Comparison of ENCODE assay signal across 25 cellular contexts in genomic region chr2:33313039-33313438, GRCh38.
"Had no signal": no experiment of that assay in that cellular context is flagged by ENCODE, and none has a peak within 500 bp of the region (broad histone marks: within the 10 kb centered on the region; RNA-seq: fewer than 3 reads in every experiment).

No MANE protein-coding gene starts in this region.

- H3K4me1 Mint-ChIP-seq: activated naive CD4-positive, alpha-beta T cell treated with anti-CD3 and anti-CD28 coated beads, Interleukin-2, amount 50 U/mL, for 24 hours; IgD-negative memory B cell; T-helper 17 cell; WTC11 had no signal

- H3K27me3 ChIP-seq: Peyer's patch, SJCRH30 had no signal

- H3K4me3 ChIP-seq: Peyer's patch, SJCRH30 had no signal

- H3K27ac ChIP-seq: Peyer's patch, RWPE1, SJCRH30 had no signal

- ATAC-seq: T-helper 17 cell, WTC11 had no signal

- H3K36me3 ChIP-seq: Peyer's patch had no signal

- H3K27ac Mint-ChIP-seq: activated CD4-positive, alpha-beta memory T cell treated with anti-CD3 and anti-CD28 coated beads for 36 hours; activated naive CD4-positive, alpha-beta T cell treated with anti-CD3 and anti-CD28 coated beads, Interleukin-2, amount 50 U/mL, for 24 hours; IgD-negative memory B cell; T-helper 17 cell; WTC11 had no signal

- H3K9me3 ChIP-seq: Peyer's patch, SJCRH30 had no signal

- H3K4me3 Mint-ChIP-seq: activated CD4-positive, alpha-beta memory T cell treated with anti-CD3 and anti-CD28 coated beads for 36 hours; activated naive CD4-positive, alpha-beta T cell treated with anti-CD3 and anti-CD28 coated beads, Interleukin-2, amount 50 U/mL, for 24 hours; IgD-negative memory B cell; T-helper 17 cell; WTC11 had no signal

- DNase-seq: activated CD4-positive, alpha-beta memory T cell treated with anti-CD3 and anti-CD28 coated beads for 36 hours; activated CD4-positive, alpha-beta T cell treated with anti-CD3 and anti-CD28 coated beads for 48 hours; activated CD4-positive, CD25-positive, alpha-beta regulatory T cell treated with anti-CD3 and anti-CD28 coated beads, Interleukin-2, amount 50 U/mL, for 72 hours; activated CD8-positive, alpha-beta memory T cell treated with anti-CD3 and anti-CD28 coated beads for 24 hours; activated naive CD4-positive, alpha-beta T cell; activated T-cell treated with anti-CD3 and anti-CD28 coated beads, Interleukin-2, amount 50 U/mL, for 48 hours; amygdala; KG1; NCI-H1092; NCI-H1694; NCI-H2029; NCI-H2107; NCI-H2171 treated with DMSO at 0.1 percent for 48 hours; NCI-H226; NCI-H526 treated with DMSO at 0.1 percent for 48 hours; NCI-H82; Peyer's patch; Right ventricle myocardium superior; SJCRH30; T-helper 17 cell; T-helper 9 cell had no signal

- H3K4me1 ChIP-seq: Peyer's patch, SJCRH30 had no signal

- H3K36me3 Mint-ChIP-seq: activated CD4-positive, alpha-beta memory T cell treated with anti-CD3 and anti-CD28 coated beads for 36 hours; activated naive CD4-positive, alpha-beta T cell treated with anti-CD3 and anti-CD28 coated beads, Interleukin-2, amount 50 U/mL, for 24 hours; IgD-negative memory B cell; WTC11 had no signal

- H3K9me3 Mint-ChIP-seq: activated CD4-positive, alpha-beta memory T cell treated with anti-CD3 and anti-CD28 coated beads for 36 hours; activated naive CD4-positive, alpha-beta T cell treated with anti-CD3 and anti-CD28 coated beads, Interleukin-2, amount 50 U/mL, for 24 hours; IgD-negative memory B cell; WTC11 had no signal
